In genomic region chr4:166274136-166274761, GRCh38 we compare ENCODE assay signal across 1 cellular context.
TF ChIP-seq lines count a peak whose summit lies in the region.

No MANE protein-coding gene starts in this region.

TF ChIP-seq in H1, 55 proteins besides CTCF, POLR2A, EP300 and RAD21 (continued from another document):
- TF ChIP-seq GABPA (IDR thresholded peaks at IDR 0.05; ENCODE audit: borderline replicate concordance, insufficient read depth, low read length) (no peak), ZNF274 (IDR thresholded peaks at IDR 0.05; ENCODE audit: borderline replicate concordance, extremely low read depth, low read length) (no peak), JUND (IDR thresholded peaks at IDR 0.05; ENCODE audit: low read length) (no peak), RXRA (IDR thresholded peaks at IDR 0.05; ENCODE audit: insufficient read depth, low read depth, low read length) (no peak), BRCA1 (IDR thresholded peaks at IDR 0.05; ENCODE audit: low read depth, low read length) (no peak), GTF2F1 (IDR thresholded peaks at IDR 0.05; ENCODE audit: borderline replicate concordance, low read depth, low read length) (no peak), TAF7 (optimal IDR thresholded peaks at IDR 0.05; ENCODE audit: borderline replicate concordance, low read depth, low read length) (no peak), TAF1 (IDR thresholded peaks at IDR 0.05; ENCODE audit: low read depth, low read length) (no peak), CBX5 (IDR thresholded peaks at IDR 0.05; ENCODE audit: low read depth, low read length) (no peak), CHD2 (IDR thresholded peaks at IDR 0.05; ENCODE audit: low read length) (no peak)
